In genomic region chr11:20048246-20048645, GRCh38 we compare ENCODE assay signal across 20 cellular contexts.
DNase-seq lines count a peak whose midpoint lies in the region; ATAC-seq and TF ChIP-seq lines count a peak whose summit lies in the region.
"Had no signal": no experiment of that assay in that cellular context is flagged by ENCODE, and none has a peak within 500 bp of the region (broad histone marks: within the 10 kb centered on the region; RNA-seq: fewer than 3 reads in every experiment).

No MANE protein-coding gene starts in this region.

- H3K4me3 ChIP-seq in fibroblast of mammary gland (ENCODE audit: control insufficient read depth, low read depth, low read length) (no peak overlapping the region), rectal smooth muscle tissue (ENCODE audit: low read length) (no peak overlapping the region)
- H3K4me3 ChIP-seq: gastrocnemius medialis had no signal

- ATAC-seq in GM21515 (IDR thresholded peaks at IDR 0.05; ENCODE audit: unreplicated experiment) (no peak), HG03460 (IDR thresholded peaks at IDR 0.05; ENCODE audit: unreplicated experiment) (no peak)
- ATAC-seq in activated CD8-positive, alpha-beta T cell treated with anti-CD3 and anti-CD28 coated beads for 36 hours, result no peak
- ATAC-seq: left lobe of liver had no signal

- H3K36me3 ChIP-seq in rectal smooth muscle tissue (ENCODE audit: control insufficient read depth, insufficient read depth, low read length), result peaks cover 7% of the 10 kb centered on the region
- H3K36me3 ChIP-seq: gastrocnemius medialis had no signal

- no peaks in the 10 kb centered on the region for H3K9me3 Mint-ChIP-seq in activated CD8-positive, alpha-beta T cell treated with anti-CD3 and anti-CD28 coated beads for 36 hours
- H3K9me3 Mint-ChIP-seq: activated T-helper 2 cell treated with anti-CD3 and anti-CD28 coated beads, Interferon-gamma antibody, Interleukin-2, Interleukin-4, amounts not matched to agents 10 μg/mL and 5 μg/mL and 100 μg/mL, durations not matched to agents 14 hours and 24 hours and 36 hours had no signal

- no peak for TF ChIP-seq CTCF in fibroblast of mammary gland (conservative IDR thresholded peaks at IDR 0.05; ENCODE audit: control insufficient read depth, insufficient read depth, low read depth, low read length)
- no peak for TF ChIP-seq CTCF in activated CD8-positive, alpha-beta T cell treated with anti-CD3 and anti-CD28 coated beads for 36 hours (IDR thresholded peaks at IDR 0.05)

- H3K4me1 Mint-ChIP-seq in activated CD8-positive, alpha-beta T cell treated with anti-CD3 and anti-CD28 coated beads for 36 hours (ENCODE audit: low read depth), result no peaks in the 10 kb centered on the region

- CTCF ChIA-PET in activated CD8-positive, alpha-beta T cell treated with anti-CD3 and anti-CD28 coated beads for 36 hours (lab: Charles Lee), result no interaction called here

- POLR2A ChIA-PET in activated CD8-positive, alpha-beta T cell treated with anti-CD3 and anti-CD28 coated beads for 36 hours (lab: Charles Lee), result no interaction called here

- H3K4me3 Mint-ChIP-seq in activated CD8-positive, alpha-beta T cell treated with anti-CD3 and anti-CD28 coated beads for 36 hours, result no peak overlapping the region

- intact Hi-C loops in activated CD8-positive, alpha-beta T cell treated with anti-CD3 and anti-CD28 coated beads for 36 hours (cut with micrococcal nuclease), result no loop called here

- H3K9ac ChIP-seq in rectal smooth muscle tissue (ENCODE audit: low read length), result no peak overlapping the region

- DNase-seq in GM03348 (ENCODE audit: low spot score) (peak; percentile 50), fibroblast of mammary gland (ENCODE audit: low read depth) (peak; percentile 59), substantia nigra (lab: John Stamatoyannopoulos, UW) (no peak)
- no peak for DNase-seq in activated CD8-positive, alpha-beta T cell treated with anti-CD3 and anti-CD28 coated beads for 36 hours
- DNase-seq: cerebellar nuclear complex; COR-L47; gastrocnemius medialis; KG1; NCI-H1105; NCI-H2081 treated with DMSO at 0.1 percent for 48 hours; NCI-H524; nucleus accumbens; SIG-M5; stimulated activated CD4-positive, alpha-beta T cell treated with anti-CD3 and anti-CD28 coated beads, Interleukin-2, amount 100 ng/mL, for 48 hours had no signal

- H3K4me1 ChIP-seq in rectal smooth muscle tissue (ENCODE audit: control insufficient read depth, insufficient read depth, low read length), result peaks cover 28% of the 10 kb centered on the region

- no peaks in the 10 kb centered on the region for H3K27me3 Mint-ChIP-seq in activated CD8-positive, alpha-beta T cell treated with anti-CD3 and anti-CD28 coated beads for 36 hours

- H3K27ac ChIP-seq in angular gyrus (ENCODE audit: low read depth, low read length) (peak overlapping the region; percentile 3), rectal smooth muscle tissue (ENCODE audit: low read depth, low read length) (peak overlapping the region; percentile 66), substantia nigra (ENCODE audit: low read depth, low read length, poor library complexity, severe bottlenecking) (no peak overlapping the region)

- H3K36me3 Mint-ChIP-seq in activated CD8-positive, alpha-beta T cell treated with anti-CD3 and anti-CD28 coated beads for 36 hours (ENCODE audit: low read depth), result no peaks in the 10 kb centered on the region

- H3K27ac Mint-ChIP-seq in activated CD8-positive, alpha-beta T cell treated with anti-CD3 and anti-CD28 coated beads for 36 hours, result no peak overlapping the region
- H3K27ac Mint-ChIP-seq: activated T-helper 2 cell treated with anti-CD3 and anti-CD28 coated beads, Interferon-gamma antibody, Interleukin-2, Interleukin-4, amounts not matched to agents 10 μg/mL and 5 μg/mL and 100 μg/mL, durations not matched to agents 14 hours and 24 hours and 36 hours had no signal

- H3K27me3 ChIP-seq in rectal smooth muscle tissue (ENCODE audit: control insufficient read depth, insufficient read depth, low read length), result no peaks in the 10 kb centered on the region
- H3K27me3 ChIP-seq: gastrocnemius medialis had no signal

Comparison
In these comparisons a context has a peak if more than half of its experiments do, and no peak if none do; other contexts are left out.
1. DNase-seq: peak in GM03348 (single experiment) and fibroblast of mammary gland (single experiment); none in activated CD8-positive, alpha-beta T cell treated with anti-CD3 and anti-CD28 coated beads for 36 hours (single experiment) and substantia nigra (0 of 49).